1 cellular context compared by ENCODE assay signal in genomic region chr19:29085630-29086029, GRCh38.
A peak's percentile ranks its signal among the peaks of the same experiment; 100 is the strongest.
TF ChIP-seq lines count a peak whose summit lies in the region.

No MANE protein-coding gene starts in this region.

TF ChIP-seq in HepG2, 621 proteins besides CTCF, POLR2A, EP300 and RAD21:
- TF ChIP-seq FOXA1 (IDR thresholded peaks at IDR 0.05) (peak; percentile 39; the same call in 1 of the 2 replicates), FOXA1 (CRISPR knock-in tag; IDR thresholded peaks at IDR 0.05) (no peak), LBX2 (CRISPR knock-in tag; IDR thresholded peaks at IDR 0.05; ENCODE audit: borderline replicate concordance) (no peak), ZBTB40 (IDR thresholded peaks at IDR 0.05) (0 out of 2 replicates have a peak, but pooled peaks have one; percentile 7), ZBTB40 (CRISPR knock-in tag; IDR thresholded peaks at IDR 0.05) (no peak), PHB2 (IDR thresholded peaks at IDR 0.05; ENCODE audit: partially characterized antibody) (peak; percentile 43)
